ENCODE assay signal across 12 cellular contexts in the genomic region with DNA sequence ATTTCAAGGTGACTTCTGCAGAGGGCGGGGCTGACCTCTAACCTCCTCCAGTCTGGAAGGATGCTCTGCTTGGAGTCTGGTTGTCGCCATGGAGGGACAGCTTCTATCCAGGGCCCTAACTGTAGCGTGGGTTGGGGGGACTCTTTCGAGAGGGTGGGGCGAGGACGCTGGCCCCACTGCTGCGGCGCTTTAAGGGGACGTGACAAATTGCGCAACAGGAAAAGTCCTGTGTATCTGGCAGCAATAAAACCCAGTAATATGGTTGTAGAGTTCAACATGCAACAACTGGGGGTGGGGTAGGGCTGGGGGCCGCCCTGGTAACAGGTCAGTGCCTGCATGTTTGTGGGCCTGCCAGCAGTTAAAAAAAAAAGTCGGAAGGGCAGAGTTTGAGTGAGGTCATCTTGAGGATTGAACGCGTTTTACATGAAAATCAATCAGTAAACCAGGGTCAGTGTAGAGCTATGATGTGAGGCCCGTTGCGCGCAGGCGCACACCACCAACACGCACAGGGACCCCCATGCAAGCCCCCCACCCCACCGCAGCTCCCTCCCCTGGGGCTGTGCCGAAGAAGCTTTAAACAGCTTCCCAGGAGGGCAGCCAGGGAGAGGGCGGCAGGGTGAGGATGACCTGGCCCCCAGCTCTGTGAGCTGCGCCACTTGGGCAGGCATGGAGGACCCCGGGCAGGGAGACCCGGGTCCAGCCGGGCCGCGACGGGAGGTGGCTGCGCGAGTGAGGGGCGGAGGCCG. TPM values are rescaled to one million over a fixed set of nuclear protein-coding genes. Genes with fewer than 3 reads are reported as not detected.
DNase-seq lines count a peak whose midpoint lies in the region; ATAC-seq and TF ChIP-seq lines count a peak whose summit lies in the region.
"Had no signal": no experiment of that assay in that cellular context is flagged by ENCODE, and none has a peak within 500 bp of the region (broad histone marks: within the 10 kb centered on the region; RNA-seq: fewer than 3 reads in every experiment).

No MANE protein-coding gene starts in this region.

- H3F3A ChIP-seq in smooth muscle cell (ENCODE audit: low read depth): no peaks in the 10 kb centered on the region

- H3K4me3 ChIP-seq in adipocyte (ENCODE audit: low read length): peak overlapping the region; percentile 33
- peak overlapping the region; percentile 32 to 37 for H3K4me3 ChIP-seq in left lung
- peak overlapping the region; percentile 58 for H3K4me3 ChIP-seq in smooth muscle cell

- H3K36me3 ChIP-seq in adipocyte (ENCODE audit: control insufficient read depth, insufficient read depth, low read length, severe bottlenecking): no peaks in the 10 kb centered on the region
- H3K36me3 ChIP-seq in left lung: no peaks in the 10 kb centered on the region
- no peaks in the 10 kb centered on the region for H3K36me3 ChIP-seq in smooth muscle cell (ENCODE audit: low read depth)
- H3K36me3 ChIP-seq: esophagus muscularis mucosa had no signal

- H4K20me1 ChIP-seq in smooth muscle cell (ENCODE audit: low read depth): no peaks in the 10 kb centered on the region

- peaks cover 20% of the 10 kb centered on the region for H3K4me1 ChIP-seq in adipocyte (ENCODE audit: control insufficient read depth, insufficient read depth, low read length)
- H3K4me1 ChIP-seq in left lung: peaks cover 23 to 80% of the 10 kb centered on the region in 2 donors
- peaks cover 51% of the 10 kb centered on the region for H3K4me1 ChIP-seq in smooth muscle cell (ENCODE audit: low read depth)

- H3K27me3 ChIP-seq in adipocyte (replicated peaks; ENCODE audit: control insufficient read depth, insufficient read depth, low read length) (peaks cover 49% of the 10 kb centered on the region), left lung (peaks cover 91 to 100% of the 10 kb centered on the region in 2 donors), smooth muscle cell (ENCODE audit: low read depth) (peaks cover 100% of the 10 kb centered on the region)

- DNase-seq in DMS53 (lab: John Stamatoyannopoulos, UW) (peak; percentile 38), DMS53 treated with DMSO at 0.1 percent for 48 hours (lab: John Stamatoyannopoulos, UW; ENCODE audit: unreplicated experiment) (no peak), adipocyte (ENCODE audit: low read depth) (no peak), left lung (peak in 1 of 2 donors; percentile 24), smooth muscle cell (lab: John Stamatoyannopoulos, UW; ENCODE audit: unreplicated experiment) (no peak), NCI-H1105 treated with DMSO at 0.1 percent for 48 hours (lab: John Stamatoyannopoulos, UW) (no peak), NCI-H748 treated with DMSO at 0.1 percent for 48 hours (lab: John Stamatoyannopoulos, UW) (no peak), DMS79 treated with DMSO at 0.1 percent for 48 hours (lab: John Stamatoyannopoulos, UW) (no peak)
- DNase-seq: activated CD8-positive, alpha-beta T cell treated with anti-CD3 and anti-CD28 coated beads for 36 hours; NCI-H446 treated with DMSO at 0.1 percent for 48 hours; stimulated activated CD4-positive, alpha-beta T cell treated with anti-CD3 and anti-CD28 coated beads, Interleukin-4, amount 100 ng/mL, for 24 hours had no signal

- 11% methylated on average over 29 of the region's 33 CpGs for WGBS in smooth muscle cell (ENCODE audit: low lambda C conversion rate)

- no peaks in the 10 kb centered on the region for H3K9me3 ChIP-seq in adipocyte (ENCODE audit: control insufficient read depth, low read length)
- no peaks in the 10 kb centered on the region for H3K9me3 ChIP-seq in left lung
- no peaks in the 10 kb centered on the region for H3K9me3 ChIP-seq in smooth muscle cell (replicated peaks; ENCODE audit: low read depth)
- H3K9me3 ChIP-seq: esophagus muscularis mucosa had no signal

- TF ChIP-seq CTCF in left lung (IDR thresholded peaks at IDR 0.05) (no peak), smooth muscle cell (IDR thresholded peaks at IDR 0.05; ENCODE audit: borderline replicate concordance, insufficient read depth, poor library complexity, severe bottlenecking) (no peak)

- peak overlapping the region; percentile 83 for H3K4me2 ChIP-seq in smooth muscle cell

- intact Hi-C loops in left lung (cut with DNase I): loop anchor here in 1 of 2 donors (10.0 kb wide), 1 partner anchor 667 kb away; no protein-coding TSS in a partner anchor

- no peaks in the 10 kb centered on the region for H3K79me2 ChIP-seq in smooth muscle cell (ENCODE audit: low read depth)

- H3K9ac ChIP-seq in adipocyte (ENCODE audit: low read length) (no peak overlapping the region), smooth muscle cell (ENCODE audit: low read depth) (no peak overlapping the region)

- H3K27ac ChIP-seq in left lung: peak overlapping the region; percentile 74 to 77
- no peak overlapping the region for H3K27ac ChIP-seq in smooth muscle cell (ENCODE audit: low read depth)
- H3K27ac ChIP-seq: esophagus muscularis mucosa had no signal

- no peak overlapping the region for H2AFZ ChIP-seq in smooth muscle cell (ENCODE audit: low read depth)

- no peak for ATAC-seq in left lung
- ATAC-seq: activated CD8-positive, alpha-beta T cell treated with anti-CD3 and anti-CD28 coated beads for 36 hours had no signal

RNA-seq across cellular contexts. Expression of a gene that starts 4.3 kb away (rescaled TPM):
- 1 to 10 TPM; 4.4 to 5.7 TPM for total RNA-seq in left lung
- total RNA-seq in smooth muscle cell: 0.27 TPM in 1 of 2 replicates, not detected in the other
- polyA plus RNA-seq in smooth muscle cell: 0.20 TPM in 1 of 2 replicates, not detected in the other
- total RNA-seq: activated CD8-positive, alpha-beta T cell treated with anti-CD3 and anti-CD28 coated beads for 36 hours; esophagus muscularis mucosa had no signal
